25 cellular contexts compared by ENCODE assay signal in genomic region chr4:55032179-55032578, GRCh38.
"Had no signal": no experiment of that assay in that cellular context is flagged by ENCODE, and none has a peak within 500 bp of the region (broad histone marks: within the 10 kb centered on the region; RNA-seq: fewer than 3 reads in every experiment).

No MANE protein-coding gene starts in this region.

- H3K79me2 ChIP-seq: hepatocyte had no signal

- H3K4me3 ChIP-seq: esophagus squamous epithelium, gastrocnemius medialis, hepatocyte, prostate gland, suprapubic skin, tibial nerve had no signal

- H3K4me3 Mint-ChIP-seq: activated CD4-positive, alpha-beta memory T cell treated with anti-CD3 and anti-CD28 coated beads, Interleukin-2, amount 10 ng/mL, durations not matched to agents 7 days and 5 days; activated CD4-positive, alpha-beta T cell treated with anti-CD3 and anti-CD28 coated beads, Interleukin-2, amount 10 ng/mL, durations not matched to agents 24 days and 14 days; activated naive CD4-positive, alpha-beta T cell treated with anti-CD3 and anti-CD28 coated beads, Interleukin-2, amount 10 ng/mL, durations not matched to agents 7 days and 5 days; activated naive CD8-positive, alpha-beta T cell treated with anti-CD3 and anti-CD28 coated beads, Interleukin-2, amount 10 ng/mL, durations not matched to agents 7 days and 5 days; activated T-cell treated with anti-CD3 and anti-CD28 coated beads, Interleukin-2, amount 50 U/mL, for 24 hours; central memory CD8-positive, alpha-beta T cell; dendritic cell treated with granulocyte-macrophage colony-stimulating factor and Interleukin-4, amounts not matched to agents 40 ng/mL and 50 ng/mL, for 4 days; memory B cell; natural killer cell had no signal

- H3K9me3 Mint-ChIP-seq: activated CD4-positive, alpha-beta memory T cell treated with anti-CD3 and anti-CD28 coated beads, Interleukin-2, amount 10 ng/mL, durations not matched to agents 7 days and 5 days; activated CD4-positive, alpha-beta T cell treated with anti-CD3 and anti-CD28 coated beads, Interleukin-2, amount 10 ng/mL, durations not matched to agents 24 days and 14 days; activated naive CD4-positive, alpha-beta T cell treated with anti-CD3 and anti-CD28 coated beads, Interleukin-2, amount 10 ng/mL, durations not matched to agents 7 days and 5 days; activated naive CD8-positive, alpha-beta T cell treated with anti-CD3 and anti-CD28 coated beads, Interleukin-2, amount 10 ng/mL, durations not matched to agents 7 days and 5 days; activated T-cell treated with anti-CD3 and anti-CD28 coated beads, Interleukin-2, amount 50 U/mL, for 24 hours; central memory CD8-positive, alpha-beta T cell; dendritic cell treated with granulocyte-macrophage colony-stimulating factor and Interleukin-4, amounts not matched to agents 40 ng/mL and 50 ng/mL, for 4 days; memory B cell; natural killer cell had no signal

- H3K27me3 Mint-ChIP-seq: activated CD4-positive, alpha-beta memory T cell treated with anti-CD3 and anti-CD28 coated beads, Interleukin-2, amount 10 ng/mL, durations not matched to agents 7 days and 5 days; activated CD4-positive, alpha-beta T cell treated with anti-CD3 and anti-CD28 coated beads, Interleukin-2, amount 10 ng/mL, durations not matched to agents 24 days and 14 days; activated naive CD8-positive, alpha-beta T cell treated with anti-CD3 and anti-CD28 coated beads, Interleukin-2, amount 10 ng/mL, durations not matched to agents 7 days and 5 days; central memory CD8-positive, alpha-beta T cell; memory B cell had no signal

- H3K4me1 Mint-ChIP-seq: activated CD4-positive, alpha-beta memory T cell treated with anti-CD3 and anti-CD28 coated beads, Interleukin-2, amount 10 ng/mL, durations not matched to agents 7 days and 5 days; activated CD4-positive, alpha-beta T cell treated with anti-CD3 and anti-CD28 coated beads, Interleukin-2, amount 10 ng/mL, durations not matched to agents 24 days and 14 days; activated naive CD4-positive, alpha-beta T cell treated with anti-CD3 and anti-CD28 coated beads, Interleukin-2, amount 10 ng/mL, durations not matched to agents 7 days and 5 days; activated naive CD8-positive, alpha-beta T cell treated with anti-CD3 and anti-CD28 coated beads, Interleukin-2, amount 10 ng/mL, durations not matched to agents 7 days and 5 days; central memory CD8-positive, alpha-beta T cell; memory B cell; natural killer cell had no signal

- H3K4me2 ChIP-seq: hepatocyte had no signal

- H2AFZ ChIP-seq: hepatocyte had no signal

- H3K9me3 ChIP-seq: esophagus squamous epithelium, gastrocnemius medialis, prostate gland, suprapubic skin, tibial nerve had no signal

- H3K27me3 ChIP-seq: brain microvascular endothelial cell, esophagus squamous epithelium, gastrocnemius medialis, hepatocyte, suprapubic skin, tibial nerve had no signal

- H3K36me3 Mint-ChIP-seq: activated naive CD4-positive, alpha-beta T cell treated with anti-CD3 and anti-CD28 coated beads, Interleukin-2, amount 10 ng/mL, durations not matched to agents 7 days and 5 days; activated naive CD8-positive, alpha-beta T cell treated with anti-CD3 and anti-CD28 coated beads, Interleukin-2, amount 10 ng/mL, durations not matched to agents 7 days and 5 days; memory B cell; natural killer cell had no signal

- H3K27ac ChIP-seq: brain microvascular endothelial cell, gastrocnemius medialis, suprapubic skin, tibial nerve had no signal

- DNase-seq: activated CD4-positive, alpha-beta memory T cell treated with anti-CD3 and anti-CD28 coated beads, Interleukin-2, amount 10 ng/mL, durations not matched to agents 7 days and 5 days; activated CD4-positive, alpha-beta T cell treated with anti-CD3 and anti-CD28 coated beads, Interleukin-2, amount 10 ng/mL, durations not matched to agents 24 days and 14 days; activated CD4-positive, CD25-positive, alpha-beta regulatory T cell treated with anti-CD3 and anti-CD28 coated beads, Interleukin-2, amount 50 U/mL, for 72 hours; activated CD8-positive, alpha-beta memory T cell treated with anti-CD3 and anti-CD28 coated beads, Interleukin-2, amount 50 U/mL, for 48 hours; activated gamma-delta T cell; activated naive CD4-positive, alpha-beta T cell treated with anti-CD3 and anti-CD28 coated beads, Interleukin-2, amount 10 ng/mL, durations not matched to agents 7 days and 5 days; activated naive CD8-positive, alpha-beta T cell treated with anti-CD3 and anti-CD28 coated beads, Interleukin-2, amount 10 ng/mL, durations not matched to agents 7 days and 5 days; activated T-cell treated with anti-CD3 and anti-CD28 coated beads, Interleukin-2, amount 50 U/mL, for 24 hours; amniotic stem cell; effector CD4-positive, alpha-beta T cell; esophagus squamous epithelium; gastrocnemius medialis; islet precursor cell; natural killer cell; stimulated activated CD4-positive, alpha-beta T cell treated with anti-CD3 and anti-CD28 coated beads, Interleukin-15, amount 100 ng/mL, for 24 hours; stimulated activated naive CD4-positive, alpha-beta T cell; T-helper 2 cell had no signal

- H3K27ac Mint-ChIP-seq: activated CD4-positive, alpha-beta memory T cell treated with anti-CD3 and anti-CD28 coated beads, Interleukin-2, amount 10 ng/mL, durations not matched to agents 7 days and 5 days; activated CD4-positive, alpha-beta T cell treated with anti-CD3 and anti-CD28 coated beads, Interleukin-2, amount 10 ng/mL, durations not matched to agents 24 days and 14 days; activated naive CD4-positive, alpha-beta T cell treated with anti-CD3 and anti-CD28 coated beads, Interleukin-2, amount 10 ng/mL, durations not matched to agents 7 days and 5 days; activated naive CD8-positive, alpha-beta T cell treated with anti-CD3 and anti-CD28 coated beads, Interleukin-2, amount 10 ng/mL, durations not matched to agents 7 days and 5 days; activated T-cell treated with anti-CD3 and anti-CD28 coated beads, Interleukin-2, amount 50 U/mL, for 24 hours; dendritic cell treated with granulocyte-macrophage colony-stimulating factor and Interleukin-4, amounts not matched to agents 40 ng/mL and 50 ng/mL, for 4 days; memory B cell; natural killer cell had no signal

- H3K36me3 ChIP-seq: brain microvascular endothelial cell, esophagus squamous epithelium, gastrocnemius medialis, prostate gland, suprapubic skin, tibial nerve had no signal

- H3K4me1 ChIP-seq: gastrocnemius medialis, tibial nerve had no signal
